37 cellular contexts compared by ENCODE assay signal in genomic region chr19:9650345-9650744, GRCh38.
"Had no signal": no experiment of that assay in that cellular context is flagged by ENCODE, and none has a peak within 500 bp of the region (broad histone marks: within the 10 kb centered on the region; RNA-seq: fewer than 3 reads in every experiment).

No MANE protein-coding gene starts in this region.

- H3K4me1 ChIP-seq: ascending aorta, breast epithelium, colonic mucosa, esophagus muscularis mucosa, foreskin keratinocyte, gastrocnemius medialis, heart left ventricle had no signal

- H3K4me3 ChIP-seq: ascending aorta, breast epithelium, cardiac muscle cell, colonic mucosa, dorsolateral prefrontal cortex, esophagus muscularis mucosa, gastrocnemius medialis, heart left ventricle had no signal

- H3K4me1 Mint-ChIP-seq: activated CD4-positive, alpha-beta T cell treated with anti-CD3 and anti-CD28 coated beads for 36 hours; activated CD4-positive, alpha-beta T cell treated with anti-CD3 and anti-CD28 coated beads, Interleukin-2, amount 10 ng/mL, durations not matched to agents 24 days and 14 days; activated CD8-positive, alpha-beta memory T cell treated with anti-CD3 and anti-CD28 coated beads, Interleukin-2, amount 10 ng/mL, durations not matched to agents 7 days and 5 days; brain; endodermal cell had no signal

- FAIRE-seq: TTC549 had no signal

- DNase-seq: activated CD4-positive, alpha-beta memory T cell treated with anti-CD3 and anti-CD28 coated beads for 36 hours; activated CD4-positive, alpha-beta T cell treated with anti-CD3 and anti-CD28 coated beads for 36 hours; activated CD4-positive, alpha-beta T cell treated with anti-CD3 and anti-CD28 coated beads, Interleukin-2, amount 10 ng/mL, durations not matched to agents 24 days and 14 days; activated CD4-positive, CD25-positive, alpha-beta regulatory T cell; activated CD4-positive, CD25-positive, alpha-beta regulatory T cell treated with anti-CD3 and anti-CD28 coated beads, Interleukin-2, amount 50 U/mL, for 72 hours; activated CD8-positive, alpha-beta memory T cell treated with anti-CD3 and anti-CD28 coated beads, Interleukin-2, amount 10 ng/mL, durations not matched to agents 7 days and 5 days; activated CD8-positive, alpha-beta memory T cell treated with anti-CD3 and anti-CD28 coated beads, Interleukin-2, amount 50 U/mL, for 4 hours; activated CD8-positive, alpha-beta T cell treated with anti-CD3 and anti-CD28 coated beads, Interleukin-2, amount 10 ng/mL, durations not matched to agents 7 days and 5 days; activated effector memory CD4-positive, alpha-beta T cell treated with anti-CD3 and anti-CD28 coated beads, Interleukin-2, amount 50 U/mL, for 16 hours; activated naive CD4-positive, alpha-beta T cell treated with anti-CD3 and anti-CD28 coated beads for 36 hours; activated naive CD8-positive, alpha-beta T cell treated with anti-CD3 and anti-CD28 coated beads for 36 hours; activated naive CD8-positive, alpha-beta T cell treated with anti-CD3 and anti-CD28 coated beads, Interleukin-2, amount 50 U/mL, for 24 hours; activated T-cell treated with anti-CD3 and anti-CD28 coated beads, Interleukin-2, amount 50 U/mL, for 1 hour; activated T-cell treated with anti-CD3 and anti-CD28 coated beads, Interleukin-2, amount 50 U/mL, for 48 hours; central memory CD4-positive, alpha-beta T cell; cerebellar nuclear complex; colonic mucosa; dorsolateral prefrontal cortex; effector memory CD4-positive, alpha-beta T cell; endodermal cell; erythroblast; foreskin keratinocyte; gastrocnemius medialis; glutamatergic neuron; heart left ventricle; T-helper 2 cell; WERI-Rb-1 had no signal

- H3K36me3 ChIP-seq: breast epithelium had no signal

- H3K27ac Mint-ChIP-seq: activated CD4-positive, alpha-beta memory T cell treated with anti-CD3 and anti-CD28 coated beads for 36 hours; activated CD4-positive, alpha-beta T cell treated with anti-CD3 and anti-CD28 coated beads, Interleukin-2, amount 10 ng/mL, durations not matched to agents 24 days and 14 days; activated CD8-positive, alpha-beta memory T cell treated with anti-CD3 and anti-CD28 coated beads, Interleukin-2, amount 10 ng/mL, durations not matched to agents 7 days and 5 days; activated CD8-positive, alpha-beta T cell treated with anti-CD3 and anti-CD28 coated beads, Interleukin-2, amount 10 ng/mL, durations not matched to agents 7 days and 5 days; activated naive CD4-positive, alpha-beta T cell treated with anti-CD3 and anti-CD28 coated beads for 36 hours; activated naive CD4-positive, alpha-beta T cell treated with anti-CD3 and anti-CD28 coated beads, Interleukin-2, amount 50 U/mL, for 24 hours; activated naive CD8-positive, alpha-beta T cell treated with anti-CD3 and anti-CD28 coated beads for 36 hours; activated naive CD8-positive, alpha-beta T cell treated with anti-CD3 and anti-CD28 coated beads, Interleukin-2, amount 50 U/mL, for 24 hours; activated T-helper 1 cell treated with anti-CD3 and anti-CD28 coated beads, Interleukin-12 subunit alpha, Interleukin-12 subunit beta, Interleukin-2, Interleukin-4 antibody, amounts not matched to agents 30 ng/mL and 10 ng/mL and 1 ng/mL, durations not matched to agents 14 hours and 24 hours and 36 hours; activated T-helper 2 cell treated with anti-CD3 and anti-CD28 coated beads, Interferon-gamma antibody, Interleukin-2, Interleukin-4, amounts not matched to agents 10 μg/mL and 5 μg/mL and 100 μg/mL, durations not matched to agents 14 hours and 24 hours and 36 hours; brain; dendritic cell treated with granulocyte-macrophage colony-stimulating factor and Interleukin-4, amounts not matched to agents 40 ng/mL and 50 ng/mL, for 4 days; endodermal cell had no signal

- H3K4me3 Mint-ChIP-seq: activated CD4-positive, alpha-beta memory T cell treated with anti-CD3 and anti-CD28 coated beads for 36 hours; activated CD4-positive, alpha-beta T cell treated with anti-CD3 and anti-CD28 coated beads for 36 hours; activated CD4-positive, alpha-beta T cell treated with anti-CD3 and anti-CD28 coated beads, Interleukin-2, amount 10 ng/mL, durations not matched to agents 24 days and 14 days; activated CD8-positive, alpha-beta memory T cell treated with anti-CD3 and anti-CD28 coated beads, Interleukin-2, amount 10 ng/mL, durations not matched to agents 7 days and 5 days; activated CD8-positive, alpha-beta T cell treated with anti-CD3 and anti-CD28 coated beads, Interleukin-2, amount 10 ng/mL, durations not matched to agents 7 days and 5 days; activated naive CD4-positive, alpha-beta T cell treated with anti-CD3 and anti-CD28 coated beads for 36 hours; activated naive CD4-positive, alpha-beta T cell treated with anti-CD3 and anti-CD28 coated beads, Interleukin-2, amount 50 U/mL, for 24 hours; activated naive CD8-positive, alpha-beta T cell treated with anti-CD3 and anti-CD28 coated beads for 36 hours; activated naive CD8-positive, alpha-beta T cell treated with anti-CD3 and anti-CD28 coated beads, Interleukin-2, amount 50 U/mL, for 24 hours; activated T-helper 1 cell treated with anti-CD3 and anti-CD28 coated beads, Interleukin-12 subunit alpha, Interleukin-12 subunit beta, Interleukin-2, Interleukin-4 antibody, amounts not matched to agents 30 ng/mL and 10 ng/mL and 1 ng/mL, durations not matched to agents 14 hours and 24 hours and 36 hours; brain; dendritic cell treated with granulocyte-macrophage colony-stimulating factor and Interleukin-4, amounts not matched to agents 40 ng/mL and 50 ng/mL, for 4 days; endodermal cell had no signal

- H3K9me3 ChIP-seq: colonic mucosa had no signal

- H3K27ac ChIP-seq: ascending aorta, breast epithelium, cardiac muscle cell, colonic mucosa, dorsolateral prefrontal cortex, esophagus muscularis mucosa, foreskin keratinocyte, gastrocnemius medialis, heart left ventricle, WERI-Rb-1 had no signal

- H3K27me3 ChIP-seq: ascending aorta, breast epithelium, cardiac muscle cell, colonic mucosa, dorsolateral prefrontal cortex, esophagus muscularis mucosa, foreskin keratinocyte, gastrocnemius medialis, heart left ventricle had no signal

- H3K27me3 Mint-ChIP-seq: activated CD4-positive, alpha-beta memory T cell treated with anti-CD3 and anti-CD28 coated beads for 36 hours; activated CD4-positive, alpha-beta T cell treated with anti-CD3 and anti-CD28 coated beads for 36 hours; activated CD4-positive, alpha-beta T cell treated with anti-CD3 and anti-CD28 coated beads, Interleukin-2, amount 10 ng/mL, durations not matched to agents 24 days and 14 days; activated CD8-positive, alpha-beta memory T cell treated with anti-CD3 and anti-CD28 coated beads, Interleukin-2, amount 10 ng/mL, durations not matched to agents 7 days and 5 days; activated naive CD4-positive, alpha-beta T cell treated with anti-CD3 and anti-CD28 coated beads, Interleukin-2, amount 50 U/mL, for 24 hours; activated naive CD8-positive, alpha-beta T cell treated with anti-CD3 and anti-CD28 coated beads for 36 hours; activated naive CD8-positive, alpha-beta T cell treated with anti-CD3 and anti-CD28 coated beads, Interleukin-2, amount 50 U/mL, for 24 hours; brain; dendritic cell treated with granulocyte-macrophage colony-stimulating factor and Interleukin-4, amounts not matched to agents 40 ng/mL and 50 ng/mL, for 4 days had no signal

- ATAC-seq: activated CD4-positive, alpha-beta T cell treated with anti-CD3 and anti-CD28 coated beads for 36 hours; activated CD8-positive, alpha-beta memory T cell treated with anti-CD3 and anti-CD28 coated beads, Interleukin-2, amount 10 ng/mL, durations not matched to agents 7 days and 5 days; activated CD8-positive, alpha-beta T cell treated with anti-CD3 and anti-CD28 coated beads, Interleukin-2, amount 10 ng/mL, durations not matched to agents 7 days and 5 days; activated naive CD8-positive, alpha-beta T cell treated with anti-CD3 and anti-CD28 coated beads, Interleukin-2, amount 50 U/mL, for 24 hours; foreskin keratinocyte; gastrocnemius medialis; heart left ventricle had no signal
